In genomic region chr1:7810395-7810794, GRCh38 we compare ENCODE assay signal across 13 cellular contexts. TPM values are rescaled to one million over a fixed set of nuclear protein-coding genes. Genes with fewer than 3 reads are reported as not detected.
A peak's percentile ranks its signal among the peaks of the same experiment; 100 is the strongest.
DNase-seq lines count a peak whose midpoint lies in the region; ATAC-seq and TF ChIP-seq lines count a peak whose summit lies in the region.
"Had no signal": no experiment of that assay in that cellular context is flagged by ENCODE, and none has a peak within 500 bp of the region (broad histone marks: within the 10 kb centered on the region; RNA-seq: fewer than 3 reads in every experiment).

No MANE protein-coding gene starts in this region.

- H3K4me2 ChIP-seq in osteoblast (ENCODE audit: insufficient read depth, low read length), result no peak overlapping the region

- no peaks in the 10 kb centered on the region for H4K20me1 ChIP-seq in osteoblast (ENCODE audit: insufficient read depth, low read length)

- no peak overlapping the region for H2AFZ ChIP-seq in osteoblast (ENCODE audit: low read length)

- in situ Hi-C loops in Caki2 (cut with HindIII; ENCODE audit: low pct_unique_long_range_greater_than_20kb, low sequenced_read_pairs) (no loop called here), astrocyte of the spinal cord (cut with HindIII; ENCODE audit: low sequenced_read_pairs) (no loop called here)

- peaks cover 30% of the 10 kb centered on the region for H3K36me3 ChIP-seq in osteoblast (ENCODE audit: insufficient read depth, low read length)
- H3K36me3 ChIP-seq in heart right ventricle, result peaks cover 0 to 100% (median 76%) of the 10 kb centered on the region in 9 donors

- H3K9me3 ChIP-seq in osteoblast (ENCODE audit: low read depth, low read length), result no peaks in the 10 kb centered on the region
- peaks cover 0 to 17% (median 9%) of the 10 kb centered on the region in 11 donors for H3K9me3 ChIP-seq in heart right ventricle

- 91 to 95% methylated on average over 7 of the region's 7 CpGs for WGBS in heart right ventricle, 2 donors

- ATAC-seq in heart right ventricle (no peak), HG02970 (IDR thresholded peaks at IDR 0.05; ENCODE audit: low FRiP score, unreplicated experiment) (no peak)

- H3K79me2 ChIP-seq in osteoblast (ENCODE audit: insufficient read depth, low read length), result no peaks in the 10 kb centered on the region

- peak; percentile 60 for DNase-seq in Caki2 (ENCODE audit: low read depth)
- DNase-seq in HT1080 (ENCODE audit: low read depth), result peak; percentile 93
- peak; percentile 90 for DNase-seq in astrocyte of the spinal cord (ENCODE audit: low read depth, low spot score)
- DNase-seq in osteoblast (ENCODE audit: insufficient read length, low spot score, missing footprints), result peak; percentile 93
- no peak for DNase-seq in NCI-H187 (lab: John Stamatoyannopoulos, UW)
- DNase-seq in heart right ventricle, result no peak
- no peak for DNase-seq in superior temporal gyrus (ENCODE audit: extremely low spot score)
- DNase-seq: H9, KG1 had no signal

- no peak overlapping the region for H3K4me3 ChIP-seq in astrocyte of the spinal cord (ENCODE audit: low read depth, low read length)
- no peak overlapping the region for H3K4me3 ChIP-seq in osteoblast (ENCODE audit: insufficient read depth, low read length)
- no peak overlapping the region for H3K4me3 ChIP-seq in heart right ventricle
- H3K4me3 ChIP-seq: ascending aorta, SK-N-MC had no signal

- no peak for TF ChIP-seq CTCF in astrocyte of the spinal cord (IDR thresholded peaks at IDR 0.05; ENCODE audit: low read depth, low read length)
- TF ChIP-seq CTCF in osteoblast (IDR thresholded peaks at IDR 0.05; ENCODE audit: extremely low read depth, low read depth, low read length), result no peak
- TF ChIP-seq CTCF in heart right ventricle (IDR thresholded peaks at IDR 0.05), result no peak

- intact Hi-C loops in heart right ventricle (cut with DNase I), result loop anchor here in 1 of 10 donors (10.0 kb wide), 1 partner anchor 94 kb away; no protein-coding TSS in a partner anchor

- H3K4me1 ChIP-seq in osteoblast (ENCODE audit: insufficient read depth, low read length), result peaks cover 7% of the 10 kb centered on the region
- H3K4me1 ChIP-seq in heart right ventricle, result no peaks in the 10 kb centered on the region
- H3K4me1 ChIP-seq: ascending aorta had no signal

- no peaks in the 10 kb centered on the region for H3K27me3 ChIP-seq in osteoblast (ENCODE audit: insufficient read depth, low read length)
- H3K27me3 ChIP-seq in heart right ventricle, result no peaks in the 10 kb centered on the region
- H3K27me3 ChIP-seq: ascending aorta had no signal

- H3K27ac ChIP-seq in osteoblast (ENCODE audit: low read depth, low read length) (peak overlapping the region; percentile 7), heart right ventricle (no peak overlapping the region)
- H3K27ac ChIP-seq: ascending aorta, SK-N-MC had no signal

RNA-seq across cellular contexts. Expression of gene PER3, which starts 26.3 kb away (rescaled TPM):
- 2.5 and 12.5 TPM in 2 replicates for total RNA-seq in Caki2 (2014; rRNA removed; shearing (Covaris generic); ENCODE audit: low replicate concordance)
- total RNA-seq in HT1080 (2014; rRNA removed; shearing (Covaris generic)), result 2.7 and 3.6 TPM in 2 replicates
- polyA plus RNA-seq in HT1080 (2015; cell fraction: cytosol; rRNA removed), result 6.3 and 8.2 TPM in 2 replicates
- polyA plus RNA-seq in HT1080 (2015; cell fraction: nucleus; rRNA removed), result 12.8 and 16.0 TPM in 2 replicates
- total RNA-seq in osteoblast (22.4 and 24.2 TPM in 2 replicates), heart right ventricle (10 to 100 TPM in 9 of 10 donors, 1 to 10 TPM in 1; 8.0 to 36.3 (median 20.7) TPM)
- 10 to 100 TPM in 1 of 2 donors, 1 to 10 TPM in 1; 2.1 to 13.7 TPM for polyA plus RNA-seq in heart right ventricle

RNA-seq across cellular contexts. Expression of gene VAMP3, which starts 39.3 kb away (rescaled TPM):
- total RNA-seq in Caki2 (2014; rRNA removed; shearing (Covaris generic); ENCODE audit: low replicate concordance), result 65.9 and 79.0 TPM in 2 replicates
- 66.6 and 81.3 TPM in 2 replicates for total RNA-seq in HT1080 (2014; rRNA removed; shearing (Covaris generic))
- polyA plus RNA-seq in HT1080 (2015; cell fraction: cytosol; rRNA removed), result 110 and 144 TPM in 2 replicates
- 59.0 and 77.6 TPM in 2 replicates for polyA plus RNA-seq in HT1080 (2015; cell fraction: nucleus; rRNA removed)
- total RNA-seq in osteoblast, result 101 and 103 TPM in 2 replicates
- total RNA-seq in heart right ventricle, result 10 to 100 TPM; 64.5 to 88.4 (median 76.7) TPM
- 10 to 100 TPM; 48.7 to 49.8 TPM for polyA plus RNA-seq in heart right ventricle

RNA-seq across cellular contexts. Expression of gene UTS2, which starts 42.5 kb away (rescaled TPM):
- total RNA-seq in Caki2 (2014; rRNA removed; shearing (Covaris generic); ENCODE audit: low replicate concordance), result not detected in 2 replicates
- not detected in 2 replicates for total RNA-seq in HT1080 (2014; rRNA removed; shearing (Covaris generic))
- polyA plus RNA-seq in HT1080 (2015; cell fraction: cytosol; rRNA removed), result not detected in 2 replicates
- polyA plus RNA-seq in HT1080 (2015; cell fraction: nucleus; rRNA removed), result 0.08 TPM in 1 of 2 replicates, not detected in the other
- under 0.01 and 0.29 TPM in 2 replicates for total RNA-seq in osteoblast
- under 1 TPM in 1 of 10 donors, not detected in 9; 0.16 TPM for total RNA-seq in heart right ventricle
- polyA plus RNA-seq in heart right ventricle, result not detected
- total RNA-seq: ascending aorta, H9, skeletal muscle tissue had no signal

Comparison
In these comparisons a context has a peak if more than half of its experiments do, and no peak if none do; other contexts are left out.
1. DNase-seq: peak in Caki2 (single experiment), HT1080 (single experiment), astrocyte of the spinal cord (single experiment) and osteoblast (single experiment); none in NCI-H187 (0 of 2), heart right ventricle (0 of 2) and superior temporal gyrus (single experiment).